23 cellular contexts compared by ENCODE assay signal in the genomic region with DNA sequence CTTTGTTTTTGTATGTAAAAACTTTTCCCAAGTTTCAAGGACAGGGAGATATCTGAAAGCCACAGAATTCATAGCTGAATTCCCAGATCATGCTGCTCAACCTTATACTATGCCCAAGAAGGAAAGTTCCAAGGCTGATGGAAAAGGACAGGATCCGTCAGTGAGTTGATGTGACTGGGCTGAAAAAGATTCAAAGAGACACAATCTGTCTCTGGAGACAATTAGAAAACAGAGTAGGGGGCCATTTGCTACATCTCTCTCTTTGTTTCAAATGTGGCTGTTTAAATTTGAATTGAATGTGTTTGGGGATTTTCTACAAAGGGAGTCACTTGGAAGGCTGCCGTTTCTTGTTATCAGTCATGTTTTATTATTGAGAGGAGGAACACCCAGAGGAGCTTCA.
"Had no signal": no experiment of that assay in that cellular context is flagged by ENCODE, and none has a peak within 500 bp of the region (broad histone marks: within the 10 kb centered on the region; RNA-seq: fewer than 3 reads in every experiment).

No MANE protein-coding gene starts in this region.

- H3K9ac ChIP-seq: KMS-11 had no signal

- H3K9me3 ChIP-seq: SJSA1 had no signal

- FAIRE-seq: K562, RCC 7860 had no signal

- H3K27me3 ChIP-seq: SJSA1 had no signal

- H3K4me3 ChIP-seq: K562, SJSA1, SK-N-MC had no signal

- DNase-seq: Kasumi-1, MM.1S, NCI-H1092 treated with DMSO at 0.1 percent for 48 hours, NCI-H1436, NCI-H187, NCI-H2029, NCI-H2081 treated with DMSO at 0.1 percent for 48 hours, NCI-H2171, NCI-H226, NCI-H446, NCI-H510A, NCI-H524 treated with DMSO at 0.1 percent for 48 hours, NCI-H69, NCI-H774, Right ventricle myocardium superior, RPMI8226, SIG-M5 had no signal

- H3K36me3 ChIP-seq: SJSA1 had no signal

- H3K4me3 Mint-ChIP-seq: IgD-negative memory B cell had no signal

- H3K4me1 ChIP-seq: SJSA1 had no signal

- H3K27ac ChIP-seq: KMS-11, SJSA1, SK-N-MC had no signal

- ATAC-seq: K562 had no signal

- H3K36me3 Mint-ChIP-seq: IgD-negative memory B cell had no signal

- H3K27me3 Mint-ChIP-seq: IgD-negative memory B cell had no signal

- H3K27ac Mint-ChIP-seq: IgD-negative memory B cell had no signal

- H3K4me2 ChIP-seq: KMS-11 had no signal
